ENCODE assay signal across 24 cellular contexts in the genomic region with DNA sequence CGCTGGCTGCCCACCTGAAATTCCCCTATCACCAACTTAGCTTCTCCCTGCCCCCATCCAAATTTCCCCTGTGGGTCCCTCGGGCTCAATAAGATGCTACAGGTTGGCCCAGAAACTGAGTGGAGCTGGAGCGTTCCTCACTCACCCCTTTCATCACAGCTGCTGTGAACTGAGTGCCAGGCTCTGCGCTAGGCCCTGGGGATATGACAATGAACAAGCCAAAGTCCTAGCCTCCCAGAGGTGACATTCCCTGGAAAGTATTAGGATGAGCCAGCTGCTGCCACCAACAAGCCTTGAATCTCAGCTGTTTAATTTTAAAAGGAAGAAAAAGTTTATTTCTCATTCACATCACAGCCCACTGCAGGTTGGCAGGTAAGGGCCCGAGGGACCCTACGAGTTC.
DNase-seq lines count a peak whose midpoint lies in the region; ATAC-seq, FAIRE-seq and TF ChIP-seq lines count a peak whose summit lies in the region.
"Had no signal": no experiment of that assay in that cellular context is flagged by ENCODE, and none has a peak within 500 bp of the region (broad histone marks: within the 10 kb centered on the region; RNA-seq: fewer than 3 reads in every experiment).

No MANE protein-coding gene starts in this region.

- POLR2A ChIA-PET in HepG2 (lab: Yijun Ruan, JAX), result no interaction called here

- H4K20me1 ChIP-seq in HepG2 (ENCODE audit: insufficient read depth, low read length), result no peaks in the 10 kb centered on the region; the same call in 1 of the 2 replicates
- no peaks in the 10 kb centered on the region for H4K20me1 ChIP-seq in Karpas-422 (ENCODE audit: insufficient read depth, low read depth, low read length)

- TF ChIP-seq POLR2A in right lobe of liver (IDR thresholded peaks at IDR 0.05) (no peak), HepG2 (IDR thresholded peaks at IDR 0.05; ENCODE audit: insufficient read depth in 1 of 2, low read depth in 2 of 2, low read length in 2 of 2) (no peak)

- ATAC-seq in right lobe of liver (peak; percentile 13 to 56 (median 23)), HepG2 (no peak), left lobe of liver (peak; percentile 65), HG03442 (IDR thresholded peaks at IDR 0.05; ENCODE audit: unreplicated experiment) (no peak)
- ATAC-seq: PC-3, Right ventricle myocardium inferior, SK-N-SH treated with all-trans-retinoic acid at 6 μM for 48 hours, T-helper 17 cell had no signal

- BruUV-seq in HepG2 (replicated peaks; lab: Mats Ljungman, UMichigan), result no TSS peak

- no peak overlapping the region for H3K27ac ChIP-seq in right lobe of liver
- no peak overlapping the region for H3K27ac ChIP-seq in HepG2 (ENCODE audit: extremely low read length, insufficient read depth, low read length)
- H3K27ac ChIP-seq in Karpas-422 (ENCODE audit: low read length), result no peak overlapping the region
- H3K27ac ChIP-seq: SJCRH30 had no signal

- no peaks in the 10 kb centered on the region for H3K9me2 ChIP-seq in Karpas-422 (replicated peaks; ENCODE audit: insufficient read depth, low read length)

- no peaks in the 10 kb centered on the region for H3K36me3 ChIP-seq in right lobe of liver
- H3K36me3 ChIP-seq in HepG2 (replicated peaks in 1 of 2; ENCODE audit: control insufficient read depth in 1 of 2, insufficient read depth in 2 of 2, low read length in 2 of 2), result no peaks in the 10 kb centered on the region
- no peaks in the 10 kb centered on the region for H3K36me3 ChIP-seq in Karpas-422 (ENCODE audit: insufficient read depth, low read length)
- H3K36me3 ChIP-seq: MG63, SJCRH30 had no signal

- WGBS in right lobe of liver (ENCODE audit: insufficient coverage, low coverage, low lambda C conversion rate, missing lambda C conversion rate), result 30% methylated on average over 4 of the region's 6 CpGs
- WGBS in HepG2 (ENCODE audit: low lambda C conversion rate), result 21% methylated on average over 6 of the region's 6 CpGs

- H3K27me3 ChIP-seq in right lobe of liver (no peaks in the 10 kb centered on the region), HepG2 (ENCODE audit: control insufficient read depth in 1 of 2, insufficient read depth in 2 of 2, low read length in 2 of 2) (peaks cover 1 to 58% of the 10 kb centered on the region in 2 experiments; a peak in 4 of 5 replicates), Karpas-422 (ENCODE audit: low read length) (no peaks in the 10 kb centered on the region)
- H3K27me3 ChIP-seq: MG63, SJCRH30 had no signal

- H3K4me2 ChIP-seq in HepG2 (ENCODE audit: low read depth, low read length) (no peak overlapping the region), Karpas-422 (ENCODE audit: low read depth, low read length, poor library complexity, severe bottlenecking) (no peak overlapping the region)

- H2AFZ ChIP-seq in HepG2 (ENCODE audit: low read length) (no peak overlapping the region), Karpas-422 (ENCODE audit: low read length) (no peak overlapping the region)

- intact Hi-C loops in right lobe of liver (cut with DNase I), result no loop called here
- intact Hi-C loops in HepG2 (cut with micrococcal nuclease; ENCODE audit: unreplicated experiment), result no loop called here

- TF ChIP-seq RAD21 in HepG2 (CRISPR knock-in tag; IDR thresholded peaks at IDR 0.05), result no peak

- H3K9me3 ChIP-seq in right lobe of liver (no peaks in the 10 kb centered on the region), HepG2 (ENCODE audit: low read length) (no peaks in the 10 kb centered on the region), Karpas-422 (ENCODE audit: low read length) (no peaks in the 10 kb centered on the region)
- H3K9me3 ChIP-seq: MG63, SJCRH30 had no signal

- peaks cover 0 to 10% (median 2%) of the 10 kb centered on the region in 4 donors for H3K4me1 ChIP-seq in right lobe of liver
- H3K4me1 ChIP-seq in HepG2 (ENCODE audit: insufficient read depth, low read length), result no peaks in the 10 kb centered on the region
- H3K4me1 ChIP-seq in Karpas-422 (ENCODE audit: low read length), result no peaks in the 10 kb centered on the region

- TF ChIP-seq EP300 in HepG2 (IDR thresholded peaks at IDR 0.05; ENCODE audit: low read depth in 2 of 2, low read length in 2 of 2) (no peak), HepG2 (CRISPR knock-in tag; IDR thresholded peaks at IDR 0.05; ENCODE audit: borderline replicate concordance) (no peak)

- no peaks in the 10 kb centered on the region for H3K79me2 ChIP-seq in HepG2 (ENCODE audit: insufficient read depth, low read length)
- H3K79me2 ChIP-seq in Karpas-422 (ENCODE audit: low read length), result no peaks in the 10 kb centered on the region

- in situ Hi-C loops in HepG2 (cut with HindIII; ENCODE audit: extremely low pct_ligation_motif_present, low pct_unique_long_range_greater_than_20kb), result no loop called here

- CTCF ChIA-PET in HepG2 (lab: Yijun Ruan, JAX; ENCODE audit: low intra/inter-chr PET ratio, low total read pairs), result no interaction called here

- no peak for FAIRE-seq in HepG2 (lab: Jason Lieb, UNC)
- FAIRE-seq in RCC 7860 (lab: Jason Lieb, UNC), result no peak
- FAIRE-seq: GM19239, HTR-8/SVneo had no signal

- TF ChIP-seq CTCF in right lobe of liver (IDR thresholded peaks at IDR 0.05), result no peak
- TF ChIP-seq CTCF in HepG2 (CRISPR knock-in tag; IDR thresholded peaks at IDR 0.05), result no peak

- DNase-seq in right lobe of liver (no peak), HepG2 (ENCODE audit: low spot score) (no peak), NCI-H2171 (lab: John Stamatoyannopoulos, UW) (peak; percentile 56), left lobe of liver (ENCODE audit: low spot score) (no peak), RCC 7860 (ENCODE audit: low spot score) (no peak), Karpas-422 (no peak)
- DNase-seq: Calu3; H7; KBM-7; MG63; NCI-H1436; NCI-H187; NCI-H2107; NCI-H226; NCI-H510A; NK-92 treated with Interleukin-12 subunit alpha and Interleukin-12 subunit beta, amount 100 ng/mL, for 24 hours; SJCRH30; T-helper 17 cell had no signal

- H3K4me3 ChIP-seq in right lobe of liver (no peak overlapping the region), HepG2 (replicated peaks in 1 of 3; ENCODE audit: insufficient read depth in 1 of 3, low read depth in 2 of 3, low read length in 3 of 3) (no peak overlapping the region), Karpas-422 (ENCODE audit: low read length) (no peak overlapping the region)
- H3K4me3 ChIP-seq: MG63, SJCRH30 had no signal

- H3K9ac ChIP-seq in HepG2 (ENCODE audit: insufficient read depth, low read depth, low read length), result no peak overlapping the region
- H3K9ac ChIP-seq in Karpas-422 (ENCODE audit: low read length), result no peak overlapping the region

TF ChIP-seq in HepG2, 621 proteins besides CTCF, POLR2A, EP300 and RAD21 (continues in another document):
- TF ChIP-seq, protein P1, sequence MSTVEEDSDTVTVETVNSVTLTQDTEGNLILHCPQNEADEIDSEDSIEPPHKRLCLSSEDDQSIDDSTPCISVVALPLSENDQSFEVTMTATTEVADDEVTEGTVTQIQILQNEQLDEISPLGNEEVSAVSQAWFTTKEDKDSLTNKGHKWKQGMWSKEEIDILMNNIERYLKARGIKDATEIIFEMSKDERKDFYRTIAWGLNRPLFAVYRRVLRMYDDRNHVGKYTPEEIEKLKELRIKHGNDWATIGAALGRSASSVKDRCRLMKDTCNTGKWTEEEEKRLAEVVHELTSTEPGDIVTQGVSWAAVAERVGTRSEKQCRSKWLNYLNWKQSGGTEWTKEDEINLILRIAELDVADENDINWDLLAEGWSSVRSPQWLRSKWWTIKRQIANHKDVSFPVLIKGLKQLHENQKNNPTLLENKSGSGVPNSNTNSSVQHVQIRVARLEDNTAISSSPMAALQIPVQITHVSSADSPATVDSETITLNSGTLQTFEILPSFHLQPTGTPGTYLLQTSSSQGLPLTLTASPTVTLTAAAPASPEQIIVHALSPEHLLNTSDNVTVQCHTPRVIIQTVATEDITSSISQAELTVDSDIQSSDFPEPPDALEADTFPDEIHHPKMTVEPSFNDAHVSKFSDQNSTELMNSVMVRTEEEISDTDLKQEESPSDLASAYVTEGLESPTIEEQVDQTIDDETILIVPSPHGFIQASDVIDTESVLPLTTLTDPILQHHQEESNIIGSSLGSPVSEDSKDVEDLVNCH (CRISPR knock-in tag; IDR thresholded peaks at IDR 0.05), result no peak
- TF ChIP-seq, protein P2, sequence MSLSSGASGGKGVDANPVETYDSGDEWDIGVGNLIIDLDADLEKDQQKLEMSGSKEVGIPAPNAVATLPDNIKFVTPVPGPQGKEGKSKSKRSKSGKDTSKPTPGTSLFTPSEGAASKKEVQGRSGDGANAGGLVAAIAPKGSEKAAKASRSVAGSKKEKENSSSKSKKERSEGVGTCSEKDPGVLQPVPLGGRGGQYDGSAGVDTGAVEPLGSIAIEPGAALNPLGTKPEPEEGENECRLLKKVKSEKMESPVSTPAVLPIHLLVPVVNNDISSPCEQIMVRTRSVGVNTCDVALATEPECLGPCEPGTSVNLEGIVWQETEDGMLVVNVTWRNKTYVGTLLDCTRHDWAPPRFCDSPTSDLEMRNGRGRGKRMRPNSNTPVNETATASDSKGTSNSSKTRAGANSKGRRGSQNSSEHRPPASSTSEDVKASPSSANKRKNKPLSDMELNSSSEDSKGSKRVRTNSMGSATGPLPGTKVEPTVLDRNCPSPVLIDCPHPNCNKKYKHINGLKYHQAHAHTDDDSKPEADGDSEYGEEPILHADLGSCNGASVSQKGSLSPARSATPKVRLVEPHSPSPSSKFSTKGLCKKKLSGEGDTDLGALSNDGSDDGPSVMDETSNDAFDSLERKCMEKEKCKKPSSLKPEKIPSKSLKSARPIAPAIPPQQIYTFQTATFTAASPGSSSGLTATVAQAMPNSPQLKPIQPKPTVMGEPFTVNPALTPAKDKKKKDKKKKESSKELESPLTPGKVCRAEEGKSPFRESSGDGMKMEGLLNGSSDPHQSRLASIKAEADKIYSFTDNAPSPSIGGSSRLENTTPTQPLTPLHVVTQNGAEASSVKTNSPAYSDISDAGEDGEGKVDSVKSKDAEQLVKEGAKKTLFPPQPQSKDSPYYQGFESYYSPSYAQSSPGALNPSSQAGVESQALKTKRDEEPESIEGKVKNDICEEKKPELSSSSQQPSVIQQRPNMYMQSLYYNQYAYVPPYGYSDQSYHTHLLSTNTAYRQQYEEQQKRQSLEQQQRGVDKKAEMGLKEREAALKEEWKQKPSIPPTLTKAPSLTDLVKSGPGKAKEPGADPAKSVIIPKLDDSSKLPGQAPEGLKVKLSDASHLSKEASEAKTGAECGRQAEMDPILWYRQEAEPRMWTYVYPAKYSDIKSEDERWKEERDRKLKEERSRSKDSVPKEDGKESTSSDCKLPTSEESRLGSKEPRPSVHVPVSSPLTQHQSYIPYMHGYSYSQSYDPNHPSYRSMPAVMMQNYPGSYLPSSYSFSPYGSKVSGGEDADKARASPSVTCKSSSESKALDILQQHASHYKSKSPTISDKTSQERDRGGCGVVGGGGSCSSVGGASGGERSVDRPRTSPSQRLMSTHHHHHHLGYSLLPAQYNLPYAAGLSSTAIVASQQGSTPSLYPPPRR (CRISPR knock-in tag; IDR thresholded peaks at IDR 0.05; ENCODE audit: borderline replicate concordance), result no peak
- TF ChIP-seq ZNF670 (CRISPR knock-in tag; IDR thresholded peaks at IDR 0.05; ENCODE audit: borderline replicate concordance), result no peak

Comparison
In these comparisons a context has a peak if more than half of its experiments do, and no peak if none do; other contexts are left out.
1. ATAC-seq: peak in right lobe of liver (4 of 4) and left lobe of liver (single experiment); none in HepG2 (single experiment) and HG03442 (single experiment).